Comparison of ENCODE assay signal across 19 cellular contexts in genomic region chr12:104321949-104322348, GRCh38. TPM values are rescaled to one million over a fixed set of nuclear protein-coding genes. Genes with fewer than 3 reads are reported as not detected.
DNase-seq lines count a peak whose midpoint lies in the region; ATAC-seq and TF ChIP-seq lines count a peak whose summit lies in the region.
"Had no signal": no experiment of that assay in that cellular context is flagged by ENCODE, and none has a peak within 500 bp of the region (broad histone marks: within the 10 kb centered on the region; RNA-seq: fewer than 3 reads in every experiment).

No MANE protein-coding gene starts in this region.

- no peaks in the 10 kb centered on the region for H3K9me3 Mint-ChIP-seq in activated T-cell treated with anti-CD3 and anti-CD28 coated beads, Interleukin-2, amount 50 U/mL, for 24 hours
- H3K9me3 Mint-ChIP-seq in osteocyte (ENCODE audit: unreplicated experiment): no peaks in the 10 kb centered on the region
- H3K9me3 Mint-ChIP-seq: CD4-positive, alpha-beta T cell had no signal

- peaks cover 13% of the 10 kb centered on the region; the same call in 1 of the 2 replicates for H3K4me1 ChIP-seq in Panc1 (ENCODE audit: control insufficient read depth, insufficient read depth, low read length)
- H3K4me1 ChIP-seq in gastrocnemius medialis: no peaks in the 10 kb centered on the region
- H3K4me1 ChIP-seq: BLaER1 had no signal

- H3K27me3 Mint-ChIP-seq in activated T-cell treated with anti-CD3 and anti-CD28 coated beads, Interleukin-2, amount 50 U/mL, for 24 hours: no peaks in the 10 kb centered on the region
- no peaks in the 10 kb centered on the region for H3K27me3 Mint-ChIP-seq in osteocyte (ENCODE audit: unreplicated experiment)
- H3K27me3 Mint-ChIP-seq: CD4-positive, alpha-beta T cell had no signal

- no peaks in the 10 kb centered on the region for H3K9me3 ChIP-seq in Panc1 (ENCODE audit: control insufficient read depth, insufficient read depth, low read depth, low read length)
- H3K9me3 ChIP-seq in gastrocnemius medialis: no peaks in the 10 kb centered on the region
- H3K9me3 ChIP-seq: BLaER1 had no signal

- no peak overlapping the region for H3K4me3 Mint-ChIP-seq in activated T-cell treated with anti-CD3 and anti-CD28 coated beads, Interleukin-2, amount 50 U/mL, for 24 hours
- H3K4me3 Mint-ChIP-seq in osteocyte (ENCODE audit: unreplicated experiment): no peak overlapping the region
- H3K4me3 Mint-ChIP-seq: CD4-positive, alpha-beta T cell had no signal

- TSS peak; percentile 22 for BruUV-seq in Panc1 (replicated peaks; lab: Mats Ljungman, UMichigan)

- H3K36me3 ChIP-seq in Panc1 (ENCODE audit: control insufficient read depth, insufficient read depth, low read length): peaks cover 52% of the 10 kb centered on the region
- peaks cover 8 to 80% of the 10 kb centered on the region in 2 donors for H3K36me3 ChIP-seq in gastrocnemius medialis

- intact Hi-C loops in Panc1 (cut with micrococcal nuclease; ENCODE audit: unreplicated experiment) (no loop called here), gastrocnemius medialis (cut with DNase I; ENCODE audit: low total_unique reads) (no loop called here)

- H3K36me3 Mint-ChIP-seq in activated T-cell treated with anti-CD3 and anti-CD28 coated beads, Interleukin-2, amount 50 U/mL, for 24 hours (ENCODE audit: low read depth): peaks cover 88% of the 10 kb centered on the region
- peaks cover 52% of the 10 kb centered on the region for H3K36me3 Mint-ChIP-seq in osteocyte (ENCODE audit: unreplicated experiment)

- in situ Hi-C loops in Panc1 (cut with HindIII; ENCODE audit: low pct_unique_long_range_greater_than_20kb, low sequenced_read_pairs): no loop called here
- in situ Hi-C loops in gastrocnemius medialis (cut with MboI; ENCODE audit: low sequenced_read_pairs in 4 of 4): no loop called here

- H3K27me3 ChIP-seq in Panc1 (ENCODE audit: control insufficient read depth, insufficient read depth, low read length) (no peaks in the 10 kb centered on the region), gastrocnemius medialis (no peaks in the 10 kb centered on the region)
- H3K27me3 ChIP-seq: BLaER1 had no signal

- H3K4me3 ChIP-seq in Panc1 (ENCODE audit: low read depth in 2 of 2, low read length in 2 of 2) (no peak overlapping the region), gastrocnemius medialis (no peak overlapping the region)
- H3K4me3 ChIP-seq: BLaER1, SK-N-MC had no signal

- no peak for ATAC-seq in Panc1
- ATAC-seq in gastrocnemius medialis: no peak

- H3K27ac Mint-ChIP-seq in activated T-cell treated with anti-CD3 and anti-CD28 coated beads, Interleukin-2, amount 50 U/mL, for 24 hours: peak overlapping the region; percentile 53
- H3K27ac Mint-ChIP-seq in osteocyte (ENCODE audit: unreplicated experiment): peak overlapping the region; percentile 36
- H3K27ac Mint-ChIP-seq: CD4-positive, alpha-beta T cell had no signal

- CTCF ChIA-PET in Panc1 (lab: Charles Lee): no interaction called here

- DNase-seq in activated T-cell treated with anti-CD3 and anti-CD28 coated beads, Interleukin-2, amount 50 U/mL, for 24 hours: no peak
- no peak for DNase-seq in activated T-cell treated with anti-CD3 and anti-CD28 coated beads, Interleukin-2, amount 50 U/mL, for 1 hour
- DNase-seq in Panc1 (ENCODE audit: low read depth, low spot score): no peak
- DNase-seq in osteocyte (ENCODE audit: extremely low spot score, unreplicated experiment): no peak
- no peak for DNase-seq in T-helper 2 cell
- DNase-seq in T1000 (lab: John Stamatoyannopoulos, UW): no peak
- DNase-seq in gastrocnemius medialis: no peak
- DNase-seq: CD4-positive, alpha-beta T cell; DMS53; HCEC 1CT; NCI-H1048; NCI-H1417; NCI-H1694; NCI-H2081; NCI-H2227 treated with DMSO at 0.1 percent for 48 hours; NCI-H69; SIG-M5 had no signal

- peaks cover 1% of the 10 kb centered on the region for H3K4me1 Mint-ChIP-seq in activated T-cell treated with anti-CD3 and anti-CD28 coated beads, Interleukin-2, amount 50 U/mL, for 24 hours (ENCODE audit: low read depth)
- H3K4me1 Mint-ChIP-seq in osteocyte (ENCODE audit: unreplicated experiment): no peaks in the 10 kb centered on the region

- no peak overlapping the region for H3K27ac ChIP-seq in Panc1 (ENCODE audit: low read length)
- no peak overlapping the region for H3K27ac ChIP-seq in gastrocnemius medialis
- H3K27ac ChIP-seq: BLaER1, SK-N-MC had no signal

- TF ChIP-seq CTCF in Panc1 (IDR thresholded peaks at IDR 0.05): no peak
- no peak for TF ChIP-seq CTCF in osteocyte (IDR thresholded peaks at IDR 0.05)
- no peak for TF ChIP-seq CTCF in gastrocnemius medialis (IDR thresholded peaks at IDR 0.05 in 4 of 5, conservative IDR thresholded peaks at IDR 0.05 in 1 of 5)

- no peak for TF ChIP-seq POLR2A in gastrocnemius medialis (IDR thresholded peaks at IDR 0.05)

- POLR2A ChIA-PET in Panc1 (lab: Charles Lee): interaction anchor here (0.6 to 0.7 kb wide), 3 partner anchors 35 to 102 kb away, joined by 3 to 5 read pairs (median 3); no protein-coding TSS in a partner anchor

RNA-seq across cellular contexts. Expression of gene EID3, which starts 18.4 kb away (rescaled TPM):
- 18.5 TPM for total RNA-seq in Panc1 (2021; ENCODE audit: unreplicated experiment)
- 12.6 TPM for polyA plus RNA-seq in Panc1 (2012; ENCODE audit: insufficient read length)
- total RNA-seq in osteocyte: 2.8 and 3.7 TPM in 2 replicates
- total RNA-seq in gastrocnemius medialis: 1 to 10 TPM in 2 of 4 donors, under 1 TPM in 2; 0.51 to 3.4 (median 1.00) TPM
